In the genomic region with DNA sequence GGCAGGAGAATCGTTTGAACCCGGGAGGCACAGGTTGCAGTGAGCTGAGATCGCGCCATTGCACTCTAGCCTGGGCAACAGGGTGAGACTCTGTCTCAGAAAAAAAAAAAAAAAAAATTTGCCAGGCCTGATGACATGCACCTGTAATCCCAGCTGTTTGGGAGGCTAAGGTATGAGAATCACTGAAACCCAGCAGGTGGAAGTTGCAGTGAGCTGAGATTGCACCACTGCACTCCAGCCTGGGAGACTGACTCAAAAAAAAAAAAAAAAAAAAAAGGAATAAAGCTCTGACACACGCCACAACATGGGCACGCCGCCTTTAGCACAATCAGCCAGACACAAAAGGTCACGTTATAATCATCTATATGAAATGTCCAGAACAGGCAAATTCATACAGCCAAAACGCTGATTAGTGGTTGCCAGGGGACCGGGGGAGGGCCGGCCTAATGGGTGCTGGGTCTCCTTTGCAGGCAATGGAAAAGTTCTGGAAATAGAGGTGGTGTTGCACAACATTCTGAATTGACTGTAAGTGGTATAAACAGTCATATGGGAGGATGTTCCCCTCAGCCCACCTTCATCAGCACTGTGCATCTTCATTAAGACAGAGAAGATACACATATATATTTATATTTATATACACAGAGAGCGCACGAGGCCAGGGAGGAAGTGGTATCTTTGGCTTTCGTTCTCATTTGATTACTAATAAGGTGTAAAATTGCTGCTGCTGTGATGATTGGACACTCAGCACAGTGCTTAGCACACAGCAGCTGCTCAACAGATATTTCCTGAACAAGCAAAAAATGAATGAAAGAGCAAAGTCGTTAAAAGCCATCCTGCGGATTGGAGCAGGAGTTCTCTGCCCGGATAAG, we compare ENCODE assay signal across 1 cellular context.
TF ChIP-seq lines count a peak whose summit lies in the region.

No MANE protein-coding gene starts in this region.

TF ChIP-seq in GM12878, 131 proteins besides CTCF, POLR2A, EP300 and RAD21 (continues in another document):
- no peak for TF ChIP-seq NRF1 (conservative IDR thresholded peaks at IDR 0.05; ENCODE audit: low read depth, low read length)
- TF ChIP-seq SUZ12 (IDR thresholded peaks at IDR 0.05; ENCODE audit: unreplicated experiment), result no peak
- TF ChIP-seq SPI1 (IDR thresholded peaks at IDR 0.05; ENCODE audit: borderline replicate concordance, insufficient read depth, low read depth, low read length), result peak; percentile 87
- 0 out of 2 replicates have a peak, but pooled peaks have one; percentile 28 for TF ChIP-seq NBN (IDR thresholded peaks at IDR 0.05)
- TF ChIP-seq, protein P1, sequence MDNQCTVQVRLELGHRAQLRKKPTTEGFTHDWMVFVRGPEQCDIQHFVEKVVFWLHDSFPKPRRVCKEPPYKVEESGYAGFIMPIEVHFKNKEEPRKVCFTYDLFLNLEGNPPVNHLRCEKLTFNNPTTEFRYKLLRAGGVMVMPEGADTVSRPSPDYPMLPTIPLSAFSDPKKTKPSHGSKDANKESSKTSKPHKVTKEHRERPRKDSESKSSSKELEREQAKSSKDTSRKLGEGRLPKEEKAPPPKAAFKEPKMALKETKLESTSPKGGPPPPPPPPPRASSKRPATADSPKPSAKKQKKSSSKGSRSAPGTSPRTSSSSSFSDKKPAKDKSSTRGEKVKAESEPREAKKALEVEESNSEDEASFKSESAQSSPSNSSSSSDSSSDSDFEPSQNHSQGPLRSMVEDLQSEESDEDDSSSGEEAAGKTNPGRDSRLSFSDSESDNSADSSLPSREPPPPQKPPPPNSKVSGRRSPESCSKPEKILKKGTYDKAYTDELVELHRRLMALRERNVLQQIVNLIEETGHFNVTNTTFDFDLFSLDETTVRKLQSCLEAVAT (IDR thresholded peaks at IDR 0.05), result peak; percentile 41; the same call in 1 of the 2 replicates
- no peak for TF ChIP-seq JUND (IDR thresholded peaks at IDR 0.05; ENCODE audit: low read depth, low read length)
- TF ChIP-seq TARDBP (IDR thresholded peaks at IDR 0.05; ENCODE audit: borderline replicate concordance), result no peak
- TF ChIP-seq SRF (IDR thresholded peaks at IDR 0.05; ENCODE audit: low read depth in 2 of 2, low read length in 2 of 2), result 0 out of 4 replicates have a peak, but pooled peaks of 1 of the 2 experiments have one; percentile 9
- TF ChIP-seq GABPA (IDR thresholded peaks at IDR 0.05; ENCODE audit: low read depth), result peak; percentile 39; the same call in 1 of the 2 replicates
- TF ChIP-seq RBBP5 (conservative IDR thresholded peaks at IDR 0.05), result no peak
- TF ChIP-seq, protein P2, sequence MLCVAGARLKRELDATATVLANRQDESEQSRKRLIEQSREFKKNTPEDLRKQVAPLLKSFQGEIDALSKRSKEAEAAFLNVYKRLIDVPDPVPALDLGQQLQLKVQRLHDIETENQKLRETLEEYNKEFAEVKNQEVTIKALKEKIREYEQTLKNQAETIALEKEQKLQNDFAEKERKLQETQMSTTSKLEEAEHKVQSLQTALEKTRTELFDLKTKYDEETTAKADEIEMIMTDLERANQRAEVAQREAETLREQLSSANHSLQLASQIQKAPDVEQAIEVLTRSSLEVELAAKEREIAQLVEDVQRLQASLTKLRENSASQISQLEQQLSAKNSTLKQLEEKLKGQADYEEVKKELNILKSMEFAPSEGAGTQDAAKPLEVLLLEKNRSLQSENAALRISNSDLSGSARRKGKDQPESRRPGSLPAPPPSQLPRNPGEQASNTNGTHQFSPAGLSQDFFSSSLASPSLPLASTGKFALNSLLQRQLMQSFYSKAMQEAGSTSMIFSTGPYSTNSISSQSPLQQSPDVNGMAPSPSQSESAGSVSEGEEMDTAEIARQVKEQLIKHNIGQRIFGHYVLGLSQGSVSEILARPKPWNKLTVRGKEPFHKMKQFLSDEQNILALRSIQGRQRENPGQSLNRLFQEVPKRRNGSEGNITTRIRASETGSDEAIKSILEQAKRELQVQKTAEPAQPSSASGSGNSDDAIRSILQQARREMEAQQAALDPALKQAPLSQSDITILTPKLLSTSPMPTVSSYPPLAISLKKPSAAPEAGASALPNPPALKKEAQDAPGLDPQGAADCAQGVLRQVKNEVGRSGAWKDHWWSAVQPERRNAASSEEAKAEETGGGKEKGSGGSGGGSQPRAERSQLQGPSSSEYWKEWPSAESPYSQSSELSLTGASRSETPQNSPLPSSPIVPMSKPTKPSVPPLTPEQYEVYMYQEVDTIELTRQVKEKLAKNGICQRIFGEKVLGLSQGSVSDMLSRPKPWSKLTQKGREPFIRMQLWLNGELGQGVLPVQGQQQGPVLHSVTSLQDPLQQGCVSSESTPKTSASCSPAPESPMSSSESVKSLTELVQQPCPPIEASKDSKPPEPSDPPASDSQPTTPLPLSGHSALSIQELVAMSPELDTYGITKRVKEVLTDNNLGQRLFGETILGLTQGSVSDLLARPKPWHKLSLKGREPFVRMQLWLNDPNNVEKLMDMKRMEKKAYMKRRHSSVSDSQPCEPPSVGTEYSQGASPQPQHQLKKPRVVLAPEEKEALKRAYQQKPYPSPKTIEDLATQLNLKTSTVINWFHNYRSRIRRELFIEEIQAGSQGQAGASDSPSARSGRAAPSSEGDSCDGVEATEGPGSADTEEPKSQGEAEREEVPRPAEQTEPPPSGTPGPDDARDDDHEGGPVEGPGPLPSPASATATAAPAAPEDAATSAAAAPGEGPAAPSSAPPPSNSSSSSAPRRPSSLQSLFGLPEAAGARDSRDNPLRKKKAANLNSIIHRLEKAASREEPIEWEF (IDR thresholded peaks at IDR 0.05; ENCODE audit: insufficient replicate concordance, low read depth, low read length), result no peak
- no peak for TF ChIP-seq PML (IDR thresholded peaks at IDR 0.05; ENCODE audit: low read length)
- no peak for TF ChIP-seq CREM (IDR thresholded peaks at IDR 0.05; ENCODE audit: low read depth)
- TF ChIP-seq, protein P3, sequence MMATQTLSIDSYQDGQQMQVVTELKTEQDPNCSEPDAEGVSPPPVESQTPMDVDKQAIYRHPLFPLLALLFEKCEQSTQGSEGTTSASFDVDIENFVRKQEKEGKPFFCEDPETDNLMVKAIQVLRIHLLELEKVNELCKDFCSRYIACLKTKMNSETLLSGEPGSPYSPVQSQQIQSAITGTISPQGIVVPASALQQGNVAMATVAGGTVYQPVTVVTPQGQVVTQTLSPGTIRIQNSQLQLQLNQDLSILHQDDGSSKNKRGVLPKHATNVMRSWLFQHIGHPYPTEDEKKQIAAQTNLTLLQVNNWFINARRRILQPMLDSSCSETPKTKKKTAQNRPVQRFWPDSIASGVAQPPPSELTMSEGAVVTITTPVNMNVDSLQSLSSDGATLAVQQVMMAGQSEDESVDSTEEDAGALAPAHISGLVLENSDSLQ (IDR thresholded peaks at IDR 0.05), result no peak
- TF ChIP-seq HCFC1 (IDR thresholded peaks at IDR 0.05; ENCODE audit: low read length), result no peak
- no peak for TF ChIP-seq ESRRA (IDR thresholded peaks at IDR 0.05; ENCODE audit: low read length)
- no peak for TF ChIP-seq RCOR1 (conservative IDR thresholded peaks at IDR 0.05; ENCODE audit: low read depth, low read length)
- 0 out of 2 replicates have a peak, but pooled peaks have one; percentile 11 for TF ChIP-seq BACH1 (IDR thresholded peaks at IDR 0.05; ENCODE audit: borderline replicate concordance)
- TF ChIP-seq SP1 (IDR thresholded peaks at IDR 0.05; ENCODE audit: low read depth, low read length), result peak; percentile 12
- 0 out of 2 replicates have a peak, but pooled peaks have one; percentile 39 for TF ChIP-seq SIN3A (IDR thresholded peaks at IDR 0.05; ENCODE audit: low read depth, low read length)
- TF ChIP-seq CBX3 (IDR thresholded peaks at IDR 0.05; ENCODE audit: borderline replicate concordance, low read depth), result no peak
- TF ChIP-seq MXI1 (IDR thresholded peaks at IDR 0.05; ENCODE audit: low read depth, low read length), result peak; percentile 36; the same call in 1 of the 2 replicates
- TF ChIP-seq, protein P4, sequence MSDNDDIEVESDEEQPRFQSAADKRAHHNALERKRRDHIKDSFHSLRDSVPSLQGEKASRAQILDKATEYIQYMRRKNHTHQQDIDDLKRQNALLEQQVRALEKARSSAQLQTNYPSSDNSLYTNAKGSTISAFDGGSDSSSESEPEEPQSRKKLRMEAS (IDR thresholded peaks at IDR 0.05; ENCODE audit: low read depth, low read length), result peak; percentile 22; the same call in 1 of the 2 replicates
- TF ChIP-seq, protein P5, sequence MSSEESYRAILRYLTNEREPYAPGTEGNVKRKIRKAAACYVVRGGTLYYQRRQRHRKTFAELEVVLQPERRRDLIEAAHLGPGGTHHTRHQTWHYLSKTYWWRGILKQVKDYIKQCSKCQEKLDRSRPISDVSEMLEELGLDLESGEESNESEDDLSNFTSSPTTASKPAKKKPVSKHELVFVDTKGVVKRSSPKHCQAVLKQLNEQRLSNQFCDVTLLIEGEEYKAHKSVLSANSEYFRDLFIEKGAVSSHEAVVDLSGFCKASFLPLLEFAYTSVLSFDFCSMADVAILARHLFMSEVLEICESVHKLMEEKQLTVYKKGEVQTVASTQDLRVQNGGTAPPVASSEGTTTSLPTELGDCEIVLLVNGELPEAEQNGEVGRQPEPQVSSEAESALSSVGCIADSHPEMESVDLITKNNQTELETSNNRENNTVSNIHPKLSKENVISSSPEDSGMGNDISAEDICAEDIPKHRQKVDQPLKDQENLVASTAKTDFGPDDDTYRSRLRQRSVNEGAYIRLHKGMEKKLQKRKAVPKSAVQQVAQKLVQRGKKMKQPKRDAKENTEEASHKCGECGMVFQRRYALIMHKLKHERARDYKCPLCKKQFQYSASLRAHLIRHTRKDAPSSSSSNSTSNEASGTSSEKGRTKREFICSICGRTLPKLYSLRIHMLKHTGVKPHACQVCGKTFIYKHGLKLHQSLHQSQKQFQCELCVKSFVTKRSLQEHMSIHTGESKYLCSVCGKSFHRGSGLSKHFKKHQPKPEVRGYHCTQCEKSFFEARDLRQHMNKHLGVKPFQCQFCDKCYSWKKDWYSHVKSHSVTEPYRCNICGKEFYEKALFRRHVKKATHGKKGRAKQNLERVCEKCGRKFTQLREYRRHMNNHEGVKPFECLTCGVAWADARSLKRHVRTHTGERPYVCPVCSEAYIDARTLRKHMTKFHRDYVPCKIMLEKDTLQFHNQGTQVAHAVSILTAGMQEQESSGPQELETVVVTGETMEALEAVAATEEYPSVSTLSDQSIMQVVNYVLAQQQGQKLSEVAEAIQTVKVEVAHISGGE (CRISPR knock-in tag; IDR thresholded peaks at IDR 0.05), result no peak
- TF ChIP-seq, protein P6, sequence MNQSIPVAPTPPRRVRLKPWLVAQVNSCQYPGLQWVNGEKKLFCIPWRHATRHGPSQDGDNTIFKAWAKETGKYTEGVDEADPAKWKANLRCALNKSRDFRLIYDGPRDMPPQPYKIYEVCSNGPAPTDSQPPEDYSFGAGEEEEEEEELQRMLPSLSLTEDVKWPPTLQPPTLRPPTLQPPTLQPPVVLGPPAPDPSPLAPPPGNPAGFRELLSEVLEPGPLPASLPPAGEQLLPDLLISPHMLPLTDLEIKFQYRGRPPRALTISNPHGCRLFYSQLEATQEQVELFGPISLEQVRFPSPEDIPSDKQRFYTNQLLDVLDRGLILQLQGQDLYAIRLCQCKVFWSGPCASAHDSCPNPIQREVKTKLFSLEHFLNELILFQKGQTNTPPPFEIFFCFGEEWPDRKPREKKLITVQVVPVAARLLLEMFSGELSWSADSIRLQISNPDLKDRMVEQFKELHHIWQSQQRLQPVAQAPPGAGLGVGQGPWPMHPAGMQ (IDR thresholded peaks at IDR 0.05; ENCODE audit: borderline replicate concordance), result no peak
- TF ChIP-seq NFXL1 (IDR thresholded peaks at IDR 0.05; ENCODE audit: borderline replicate concordance), result no peak
- TF ChIP-seq, protein P7, sequence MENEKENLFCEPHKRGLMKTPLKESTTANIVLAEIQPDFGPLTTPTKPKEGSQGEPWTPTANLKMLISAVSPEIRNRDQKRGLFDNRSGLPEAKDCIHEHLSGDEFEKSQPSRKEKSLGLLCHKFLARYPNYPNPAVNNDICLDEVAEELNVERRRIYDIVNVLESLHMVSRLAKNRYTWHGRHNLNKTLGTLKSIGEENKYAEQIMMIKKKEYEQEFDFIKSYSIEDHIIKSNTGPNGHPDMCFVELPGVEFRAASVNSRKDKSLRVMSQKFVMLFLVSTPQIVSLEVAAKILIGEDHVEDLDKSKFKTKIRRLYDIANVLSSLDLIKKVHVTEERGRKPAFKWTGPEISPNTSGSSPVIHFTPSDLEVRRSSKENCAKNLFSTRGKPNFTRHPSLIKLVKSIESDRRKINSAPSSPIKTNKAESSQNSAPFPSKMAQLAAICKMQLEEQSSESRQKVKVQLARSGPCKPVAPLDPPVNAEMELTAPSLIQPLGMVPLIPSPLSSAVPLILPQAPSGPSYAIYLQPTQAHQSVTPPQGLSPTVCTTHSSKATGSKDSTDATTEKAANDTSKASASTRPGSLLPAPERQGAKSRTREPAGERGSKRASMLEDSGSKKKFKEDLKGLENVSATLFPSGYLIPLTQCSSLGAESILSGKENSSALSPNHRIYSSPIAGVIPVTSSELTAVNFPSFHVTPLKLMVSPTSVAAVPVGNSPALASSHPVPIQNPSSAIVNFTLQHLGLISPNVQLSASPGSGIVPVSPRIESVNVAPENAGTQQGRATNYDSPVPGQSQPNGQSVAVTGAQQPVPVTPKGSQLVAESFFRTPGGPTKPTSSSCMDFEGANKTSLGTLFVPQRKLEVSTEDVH (IDR thresholded peaks at IDR 0.05; ENCODE audit: low read depth, partially characterized antibody), result no peak
- no peak for TF ChIP-seq CREB1 (IDR thresholded peaks at IDR 0.05; ENCODE audit: low read depth)
- TF ChIP-seq ZNF384 (IDR thresholded peaks at IDR 0.05; ENCODE audit: borderline replicate concordance, low read depth, low read length), result peak; percentile 43
- 0 out of 2 replicates have a peak, but pooled peaks have one; percentile 22 for TF ChIP-seq CBFB (IDR thresholded peaks at IDR 0.05; ENCODE audit: low read depth)
- TF ChIP-seq, protein P8, sequence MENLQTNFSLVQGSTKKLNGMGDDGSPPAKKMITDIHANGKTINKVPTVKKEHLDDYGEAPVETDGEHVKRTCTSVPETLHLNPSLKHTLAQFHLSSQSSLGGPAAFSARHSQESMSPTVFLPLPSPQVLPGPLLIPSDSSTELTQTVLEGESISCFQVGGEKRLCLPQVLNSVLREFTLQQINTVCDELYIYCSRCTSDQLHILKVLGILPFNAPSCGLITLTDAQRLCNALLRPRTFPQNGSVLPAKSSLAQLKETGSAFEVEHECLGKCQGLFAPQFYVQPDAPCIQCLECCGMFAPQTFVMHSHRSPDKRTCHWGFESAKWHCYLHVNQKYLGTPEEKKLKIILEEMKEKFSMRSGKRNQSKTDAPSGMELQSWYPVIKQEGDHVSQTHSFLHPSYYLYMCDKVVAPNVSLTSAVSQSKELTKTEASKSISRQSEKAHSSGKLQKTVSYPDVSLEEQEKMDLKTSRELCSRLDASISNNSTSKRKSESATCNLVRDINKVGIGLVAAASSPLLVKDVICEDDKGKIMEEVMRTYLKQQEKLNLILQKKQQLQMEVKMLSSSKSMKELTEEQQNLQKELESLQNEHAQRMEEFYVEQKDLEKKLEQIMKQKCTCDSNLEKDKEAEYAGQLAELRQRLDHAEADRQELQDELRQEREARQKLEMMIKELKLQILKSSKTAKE (IDR thresholded peaks at IDR 0.05; ENCODE audit: low read depth, poor library complexity, severe bottlenecking), result no peak
- peak; percentile 50; the same call in 1 of the 2 replicates for TF ChIP-seq MTA2 (IDR thresholded peaks at IDR 0.05; ENCODE audit: low read depth)
- no peak for TF ChIP-seq SMC3 (IDR thresholded peaks at IDR 0.05; ENCODE audit: borderline replicate concordance, low read length)
- no peak for TF ChIP-seq MYB (IDR thresholded peaks at IDR 0.05; ENCODE audit: borderline replicate concordance, low read depth, low read length)
